9 cellular contexts compared by ENCODE assay signal in the genomic region with DNA sequence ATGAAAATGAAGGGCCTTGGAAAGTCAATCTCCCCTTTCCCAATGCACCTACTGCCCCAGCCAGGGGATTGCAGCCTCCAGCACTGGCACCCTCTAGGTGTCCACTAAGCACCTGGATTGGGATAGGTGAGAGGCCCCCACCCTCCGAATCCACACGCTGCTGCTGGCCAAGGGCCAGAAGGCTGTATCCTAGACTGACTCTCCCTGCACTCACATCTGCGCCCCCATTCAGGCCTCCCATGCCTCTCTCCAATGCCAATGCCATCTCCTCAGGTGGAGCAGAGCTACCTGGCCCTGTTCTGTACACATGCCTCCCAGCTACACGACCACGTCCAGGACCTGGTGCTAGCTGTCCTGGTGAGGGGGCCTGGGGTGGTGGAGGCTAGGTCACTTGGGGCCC. TPM values are rescaled to one million over a fixed set of nuclear protein-coding genes. Genes with fewer than 3 reads are reported as not detected.
"Had no signal": no experiment of that assay in that cellular context is flagged by ENCODE, and none has a peak within 500 bp of the region (broad histone marks: within the 10 kb centered on the region; RNA-seq: fewer than 3 reads in every experiment).

No MANE protein-coding gene starts in this region.

- DNase-seq: HFFc6 had no signal

- ATAC-seq: GM23338, HCT116, HepG2 had no signal

- H2AFZ ChIP-seq: GM23338 had no signal

- FAIRE-seq: HepG2 had no signal

- H3K9me3 Mint-ChIP-seq: HFFc6, IgD-negative memory B cell had no signal

- H3K4me1 Mint-ChIP-seq: IgD-negative memory B cell had no signal

- H3K9me3 ChIP-seq: HAP-1 had no signal

- H3K4me3 Mint-ChIP-seq: GM23338, HFFc6, IgD-negative memory B cell had no signal

- H3K27ac ChIP-seq: HL-60 had no signal

- H3K4me3 ChIP-seq: GM23338, HAP-1 had no signal

- H3K4me2 ChIP-seq: GM23338 had no signal

- H3K27me3 Mint-ChIP-seq: IgD-negative memory B cell had no signal

- H3K27ac Mint-ChIP-seq: GM23338, HFFc6, IgD-negative memory B cell had no signal

RNA-seq across cellular contexts. Expression of gene MFSD2B, which starts 9.8 kb away (rescaled TPM):
- total RNA-seq: H4, HT1080 had no signal
- polyA plus RNA-seq: IgD-negative memory B cell had no signal
